Comparison of ENCODE assay signal across 9 cellular contexts in the genomic region with DNA sequence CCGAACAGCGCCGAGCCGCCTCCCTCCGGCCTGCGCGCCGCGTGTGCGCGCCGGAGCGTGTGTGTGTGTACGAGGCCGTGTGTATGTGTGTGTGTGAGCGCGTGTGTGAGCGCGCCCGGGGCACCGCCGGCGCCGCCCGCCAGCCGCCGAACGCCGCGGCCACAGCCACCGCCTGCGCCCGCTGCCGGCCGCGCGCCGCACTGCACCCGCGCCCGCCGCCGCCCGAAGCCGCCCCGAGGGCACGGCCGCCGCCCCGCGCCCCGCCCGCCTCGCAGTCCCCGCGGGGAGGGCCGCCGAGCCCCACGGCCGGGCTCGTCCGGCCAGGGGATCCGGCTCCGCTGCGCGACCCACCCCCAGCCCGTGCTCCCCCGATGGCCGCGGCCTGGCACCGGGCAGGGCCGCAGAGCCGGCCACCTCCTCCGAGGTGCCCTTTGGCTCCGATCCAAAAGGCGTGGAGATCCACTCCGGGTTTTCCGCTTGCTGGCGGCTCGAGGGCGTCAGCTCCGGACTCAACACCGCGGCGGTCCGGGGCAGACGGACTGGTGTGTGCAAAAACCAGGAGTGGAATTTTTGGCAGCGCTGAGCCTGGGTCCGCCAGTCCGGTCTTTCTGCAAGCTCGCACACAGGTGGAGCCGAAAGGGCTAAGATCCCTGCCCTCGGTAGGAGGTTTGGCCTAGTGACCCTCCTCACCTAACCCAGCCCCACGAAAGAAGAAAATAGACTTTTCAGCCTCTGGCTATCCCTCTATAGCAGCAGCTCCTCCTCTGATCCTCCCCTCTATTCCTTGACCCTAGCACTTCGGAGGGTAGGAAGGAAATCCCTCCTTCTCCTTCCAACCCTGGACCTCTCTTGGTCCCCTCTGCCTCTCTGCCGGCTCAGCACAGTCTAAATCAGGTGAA. TPM values are rescaled to one million over a fixed set of nuclear protein-coding genes. Genes with fewer than 3 reads are reported as not detected.
DNase-seq lines count a peak whose midpoint lies in the region; ATAC-seq and TF ChIP-seq lines count a peak whose summit lies in the region.
"Had no signal": no experiment of that assay in that cellular context is flagged by ENCODE, and none has a peak within 500 bp of the region (broad histone marks: within the 10 kb centered on the region; RNA-seq: fewer than 3 reads in every experiment).

A gene with protein sequence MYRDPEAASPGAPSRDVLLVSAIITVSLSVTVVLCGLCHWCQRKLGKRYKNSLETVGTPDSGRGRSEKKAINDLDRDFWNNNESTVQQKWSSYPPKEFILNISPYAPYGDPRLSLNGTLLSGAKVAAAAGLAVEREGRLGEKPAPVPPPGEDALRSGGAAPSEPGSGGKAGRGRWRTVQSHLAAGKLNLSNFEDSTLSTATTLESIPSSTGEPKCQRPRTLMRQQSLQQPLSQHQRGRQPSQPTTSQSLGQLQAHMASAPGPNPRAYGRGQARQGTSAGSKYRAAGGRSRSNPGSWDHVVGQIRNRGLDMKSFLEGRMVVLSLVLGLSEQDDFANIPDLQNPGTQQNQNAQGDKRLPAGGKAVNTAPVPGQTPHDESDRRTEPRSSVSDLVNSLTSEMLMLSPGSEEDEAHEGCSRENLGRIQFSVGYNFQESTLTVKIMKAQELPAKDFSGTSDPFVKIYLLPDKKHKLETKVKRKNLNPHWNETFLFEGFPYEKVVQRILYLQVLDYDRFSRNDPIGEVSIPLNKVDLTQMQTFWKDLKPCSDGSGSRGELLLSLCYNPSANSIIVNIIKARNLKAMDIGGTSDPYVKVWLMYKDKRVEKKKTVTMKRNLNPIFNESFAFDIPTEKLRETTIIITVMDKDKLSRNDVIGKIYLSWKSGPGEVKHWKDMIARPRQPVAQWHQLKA (minus strand): TSS at position 47 of the 899 bp plus-strand sequence. CDS start 256 bp downstream, outside the sequence.

- DNase-seq in BJ (ENCODE audit: low read depth) (peak; percentile 47), NCI-H526 (lab: John Stamatoyannopoulos, UW) (peak; percentile 93 to 99), cortex of kidney (lab: John Stamatoyannopoulos, UW) (peak; percentile 42), left kidney (ENCODE audit: low read depth, low spot score) (peak; percentile 98)
- peak; percentile 91 for DNase-seq in activated CD4-positive, alpha-beta T cell treated with anti-CD3 and anti-CD28 coated beads, Interleukin-2, amount 10 ng/mL, durations not matched to agents 7 days and 5 days
- DNase-seq in stimulated activated CD4-positive, alpha-beta T cell treated with anti-CD3 and anti-CD28 coated beads, Interleukin-1b, Interleukin-23, amount 100 ng/mL, for 4 hours (ENCODE audit: low read depth in 2 of 2), result peak; percentile 94 to 95

- no peak within 1 kb of the TSS for H3K27ac Mint-ChIP-seq in activated CD4-positive, alpha-beta T cell treated with anti-CD3 and anti-CD28 coated beads, Interleukin-2, amount 10 ng/mL, durations not matched to agents 7 days and 5 days

- H3K4me3 Mint-ChIP-seq in activated CD4-positive, alpha-beta T cell treated with anti-CD3 and anti-CD28 coated beads, Interleukin-2, amount 10 ng/mL, durations not matched to agents 7 days and 5 days, result peak within 1 kb of the TSS; percentile 72

- no peak; the same call in 1 of the 2 replicates for TF ChIP-seq CTCF in BJ (IDR thresholded peaks at IDR 0.05; ENCODE audit: insufficient read depth, low read depth, low read length)

- CTCF ChIA-PET in BJ (lab: Yijun Ruan, JAX), result interaction anchor here (0.6 to 2.0 kb wide), 13 partner anchors 11 to 804 kb away, joined by 3 to 11 read pairs (median 4); no protein-coding TSS in a partner anchor
- CTCF ChIA-PET in activated CD4-positive, alpha-beta T cell treated with anti-CD3 and anti-CD28 coated beads, Interleukin-2, amount 10 ng/mL, durations not matched to agents 7 days and 5 days (lab: Charles Lee), result interaction anchor here (0.6 to 1.0 kb wide), 10 partner anchors 10 to 572 kb away, joined by 3 to 6 read pairs (median 3); no protein-coding TSS in a partner anchor

- ATAC-seq in GM19372 (IDR thresholded peaks at IDR 0.05; ENCODE audit: low read depth, unreplicated experiment), result peak; percentile 76
- ATAC-seq in HG03520 (IDR thresholded peaks at IDR 0.05; ENCODE audit: unreplicated experiment), result peak; percentile 82

- H3K36me3 Mint-ChIP-seq in activated CD4-positive, alpha-beta T cell treated with anti-CD3 and anti-CD28 coated beads, Interleukin-2, amount 10 ng/mL, durations not matched to agents 7 days and 5 days (ENCODE audit: low read depth), result no peaks in the 10 kb centered on the region

- H3K36me3 ChIP-seq in BJ (ENCODE audit: control insufficient read depth, insufficient read depth, low read length), result no peaks in the 10 kb centered on the region

- peak within 1 kb of the TSS; percentile 41 for H3K4me3 ChIP-seq in BJ (ENCODE audit: low read depth, low read length)

- H3K27me3 ChIP-seq in BJ (ENCODE audit: control insufficient read depth, insufficient read depth, low read length), result peaks cover 39% of the 10 kb centered on the region

- H3K27me3 Mint-ChIP-seq in activated CD4-positive, alpha-beta T cell treated with anti-CD3 and anti-CD28 coated beads, Interleukin-2, amount 10 ng/mL, durations not matched to agents 7 days and 5 days, result peaks cover 58% of the 10 kb centered on the region

- H3K4me1 Mint-ChIP-seq in activated CD4-positive, alpha-beta T cell treated with anti-CD3 and anti-CD28 coated beads, Interleukin-2, amount 10 ng/mL, durations not matched to agents 7 days and 5 days, result peaks cover 14% of the 10 kb centered on the region

- POLR2A ChIA-PET in BJ (lab: Charles Lee), result no interaction called here
- POLR2A ChIA-PET in activated CD4-positive, alpha-beta T cell treated with anti-CD3 and anti-CD28 coated beads, Interleukin-2, amount 10 ng/mL, durations not matched to agents 7 days and 5 days (lab: Charles Lee), result no interaction called here

- H3K9me3 Mint-ChIP-seq in activated CD4-positive, alpha-beta T cell treated with anti-CD3 and anti-CD28 coated beads, Interleukin-2, amount 10 ng/mL, durations not matched to agents 7 days and 5 days, result no peaks in the 10 kb centered on the region

RNA-seq across cellular contexts. Expression of the gene that starts here (rescaled TPM):
- polyA plus RNA-seq in BJ (2011; rRNA removed), result 0.01 and 0.04 TPM in 2 replicates
- polyA minus RNA-seq in BJ (2011; rRNA and poly(A)+ RNA removed), result not detected in 2 replicates
- not detected for total RNA-seq in activated CD4-positive, alpha-beta T cell treated with anti-CD3 and anti-CD28 coated beads, Interleukin-2, amount 10 ng/mL, durations not matched to agents 7 days and 5 days
- total RNA-seq: T-helper 1 cell treated with Interleukin-12 subunit alpha and Interleukin-12 subunit beta and Interleukin-4 antibody, amounts not matched to agents 30 ng/mL and 1 ng/mL, for 36 hours had no signal

Comparison
In these comparisons a context has a peak if more than half of its experiments do, and no peak if none do; other contexts are left out.
1. Peak in every context shown above with its lines: DNase-seq, ATAC-seq and H3K4me3 ChIP-seq.
2. Peak in DNase-seq and H3K4me3 ChIP-seq in BJ; RNA of the gene not detected or under 1 TPM.
3. Peak in DNase-seq in activated CD4-positive, alpha-beta T cell treated with anti-CD3 and anti-CD28 coated beads, Interleukin-2, amount 10 ng/mL, durations not matched to agents 7 days and 5 days; RNA of the gene not detected or under 1 TPM.
4. DNase-seq: peak in every context shown above with its lines; median percentile 98 in left kidney; 96 in NCI-H526; 94 in stimulated activated CD4-positive, alpha-beta T cell treated with anti-CD3 and anti-CD28 coated beads, Interleukin-1b, Interleukin-23, amount 100 ng/mL, for 4 hours; 91 in activated CD4-positive, alpha-beta T cell treated with anti-CD3 and anti-CD28 coated beads, Interleukin-2, amount 10 ng/mL, durations not matched to agents 7 days and 5 days; 47 in BJ; 42 in cortex of kidney.